In the genomic region with DNA sequence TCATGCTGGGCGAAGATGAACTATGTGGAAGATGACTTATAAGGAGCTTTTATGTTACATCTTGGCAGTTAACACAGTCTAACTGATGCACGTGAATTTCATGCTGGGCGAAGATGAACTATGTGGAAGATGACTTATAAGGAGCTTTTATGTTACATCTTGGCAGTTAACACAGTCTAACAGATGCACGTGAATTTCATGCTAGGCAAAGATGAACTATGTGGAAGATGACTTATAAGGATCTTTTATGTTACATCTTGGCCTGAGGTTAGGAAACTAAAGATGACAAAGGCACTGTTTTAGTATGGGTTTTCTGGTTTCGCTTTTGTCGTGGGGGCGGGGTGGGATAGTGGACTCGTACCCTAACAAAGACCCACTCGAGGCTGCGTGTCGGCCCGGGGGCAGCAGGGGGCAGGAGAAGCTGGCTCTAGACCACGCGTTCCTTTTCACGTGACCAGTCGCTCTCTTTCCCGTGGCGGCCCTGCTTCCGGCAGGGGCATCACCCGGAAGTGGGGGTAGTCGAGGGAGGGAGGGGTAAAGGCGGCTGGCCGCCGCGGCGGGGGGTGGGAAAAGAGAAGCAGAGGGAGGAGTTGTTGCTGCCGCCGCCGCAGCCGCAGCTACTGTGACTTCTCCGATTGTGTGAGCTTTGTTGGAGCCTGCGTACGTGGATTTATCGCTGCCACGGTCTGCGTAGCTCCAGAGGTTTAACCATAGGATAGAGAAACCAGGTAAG, we compare ENCODE assay signal across 7 cellular contexts. TPM values are rescaled to one million over a fixed set of nuclear protein-coding genes. Genes with fewer than 3 reads are reported as not detected.
DNase-seq lines count a peak whose midpoint lies in the region; ATAC-seq and TF ChIP-seq lines count a peak whose summit lies in the region.

Gene ATP7A, plus strand, starts transcription at position 586 of the 733 bp plus-strand sequence. CDS start 60,949 bp downstream, outside the sequence.

- DNase-seq in NCI-H2029 (lab: John Stamatoyannopoulos, UW) (peak; percentile 90), T-helper 9 cell (peak; percentile 77), astrocyte of the spinal cord (ENCODE audit: low read depth, low spot score) (peak; percentile 90), iPS DF 4.7 (ENCODE audit: extremely low read depth, low spot score) (peak; percentile 28), sigmoid colon (peak; percentile 94)

- H3K4me1 ChIP-seq in sigmoid colon: peaks cover 0 to 6% (median 0%) of the 10 kb centered on the region in 4 donors

- ATAC-seq in GM18511 (IDR thresholded peaks at IDR 0.05; ENCODE audit: unreplicated experiment) (peak; percentile 93), HG03025 (IDR thresholded peaks at IDR 0.05; ENCODE audit: low FRiP score, unreplicated experiment) (peak; percentile 84)

- peak within 1 kb of the TSS; percentile 62 for H3K4me3 ChIP-seq in astrocyte of the spinal cord (ENCODE audit: low read depth, low read length)
- peak within 1 kb of the TSS; percentile 46 to 59 (median 56) for H3K4me3 ChIP-seq in sigmoid colon

- WGBS in sigmoid colon, 2 donors: 2% methylated on average over 36 of the region's 36 CpGs

- H3K36me3 ChIP-seq in sigmoid colon: peaks cover 0 to 6% (median 0%) of the 10 kb centered on the region in 4 donors

- no peak for TF ChIP-seq EP300 in sigmoid colon (IDR thresholded peaks at IDR 0.05)

- H3K27ac ChIP-seq in sigmoid colon: peak within 1 kb of the TSS; percentile 76 to 87 (median 81)

- TF ChIP-seq CTCF in astrocyte of the spinal cord (IDR thresholded peaks at IDR 0.05; ENCODE audit: low read depth, low read length): peak; percentile 51
- TF ChIP-seq CTCF in sigmoid colon (IDR thresholded peaks at IDR 0.05): peak; percentile 29 to 47 (median 44)

- intact Hi-C loops in sigmoid colon (cut with DNase I): loop anchor here (2.0 to 5.0 kb wide), 2 partner anchors 117 to 195 kb away; partner anchors contain the start of gene PGK1

- no peaks in the 10 kb centered on the region for H3K9me3 ChIP-seq in sigmoid colon

- in situ Hi-C loops in astrocyte of the spinal cord (cut with HindIII; ENCODE audit: low sequenced_read_pairs): no loop called here

- H3K27me3 ChIP-seq in sigmoid colon: no peaks in the 10 kb centered on the region

- TF ChIP-seq POLR2A in sigmoid colon (IDR thresholded peaks at IDR 0.05): peak in 1 of 2 donors; percentile 29

RNA-seq across cellular contexts. Expression of gene ATP7A, which starts in this region (rescaled TPM):
- 10 to 100 TPM in 2 of 4 donors, 1 to 10 TPM in 2; 9.0 to 10.5 (median 10.1) TPM for total RNA-seq in sigmoid colon
- polyA plus RNA-seq in sigmoid colon: 1 to 10 TPM in 1 of 3 donors, under 1 TPM in 2; 0.46 to 2.6 (median 0.60) TPM

Comparison
In these comparisons a context has a peak if more than half of its experiments do, and no peak if none do; other contexts are left out.
1. Peak in every context shown above with its lines: DNase-seq, ATAC-seq, H3K4me3 ChIP-seq and H3K27ac ChIP-seq.
2. DNase-seq: peak in every context shown above with its lines; median percentile 94 in sigmoid colon; 90 in NCI-H2029; 90 in astrocyte of the spinal cord; 77 in T-helper 9 cell; 28 in iPS DF 4.7.